Comparison of ENCODE assay signal across 8 cellular contexts in genomic region chr5:38453506-38453905, GRCh38.
DNase-seq lines count a peak whose midpoint lies in the region; ATAC-seq, FAIRE-seq and TF ChIP-seq lines count a peak whose summit lies in the region.

No MANE protein-coding gene starts in this region.

- H3K36me3 ChIP-seq in right atrium auricular region = no peaks in the 10 kb centered on the region

- H3K4me3 ChIP-seq in right atrium auricular region = no peak overlapping the region

- ATAC-seq in GM18909 (IDR thresholded peaks at IDR 0.05; ENCODE audit: poor library complexity, unreplicated experiment) (peak; percentile 98), HG02938 (IDR thresholded peaks at IDR 0.05; ENCODE audit: unreplicated experiment) (peak; percentile 98)

- in situ Hi-C loops in SK-MEL-5 (cut with HindIII; ENCODE audit: low pct_unique_long_range_greater_than_20kb, low sequenced_read_pairs) = no loop called here

- no peak for FAIRE-seq in HTR-8/SVneo (lab: Jason Lieb, UNC)

- no peak for TF ChIP-seq CTCF in right atrium auricular region (IDR thresholded peaks at IDR 0.05)

- H3K4me1 ChIP-seq in right atrium auricular region = peaks cover 0 to 12% of the 10 kb centered on the region in 2 donors

- DNase-seq in SK-MEL-5 (ENCODE audit: low read depth, low spot score) = peak; percentile 20
- DNase-seq in foreskin melanocyte = peak; percentile 35
- no peak for DNase-seq in HTR-8/SVneo (ENCODE audit: insufficient read length, low spot score)
- DNase-seq in dedifferentiated amniotic fluid mesenchymal stem cell (ENCODE audit: extremely low spot score) = no peak
- DNase-seq in SK-N-DZ (ENCODE audit: low spot score) = no peak
- no peak for DNase-seq in right atrium auricular region (ENCODE audit: low spot score)

- no peaks in the 10 kb centered on the region for H3K27me3 ChIP-seq in right atrium auricular region

- H3K9me3 ChIP-seq in right atrium auricular region = no peaks in the 10 kb centered on the region

- no peak overlapping the region for H3K27ac ChIP-seq in right atrium auricular region

Comparison
In these comparisons a context has a peak if more than half of its experiments do, and no peak if none do; other contexts are left out.
1. DNase-seq: peak in SK-MEL-5 (single experiment) and foreskin melanocyte (single experiment); none in HTR-8/SVneo (single experiment), dedifferentiated amniotic fluid mesenchymal stem cell (single experiment), SK-N-DZ (single experiment) and right atrium auricular region (single experiment).